8 cellular contexts compared by ENCODE assay signal in genomic region chr9:82961504-82962125, GRCh38.
A peak's percentile ranks its signal among the peaks of the same experiment; 100 is the strongest.
DNase-seq lines count a peak whose midpoint lies in the region; ATAC-seq and TF ChIP-seq lines count a peak whose summit lies in the region.

No MANE protein-coding gene starts in this region.

- H3K4me3 ChIP-seq in left lung: no peak overlapping the region

- no peaks in the 10 kb centered on the region for H3K9me3 ChIP-seq in left lung

- no peaks in the 10 kb centered on the region for H3K36me3 ChIP-seq in left lung

- H3K27me3 ChIP-seq in left lung: no peaks in the 10 kb centered on the region

- intact Hi-C loops in left lung (cut with DNase I): no loop called here

- DNase-seq in AG20443 (ENCODE audit: low spot score) (peak; percentile 85), NCI-H146 (lab: John Stamatoyannopoulos, UW) (peak; percentile 80), SW 1271 (lab: John Stamatoyannopoulos, UW) (peak; percentile 57 to 80), cerebellum (ENCODE audit: low spot score) (peak; percentile 62), left lung (peak in 1 of 2 donors; percentile 63)
- peak; percentile 17 to 50 (median 28) for DNase-seq in stimulated activated CD4-positive, alpha-beta T cell treated with anti-CD3 and anti-CD28 coated beads, TNF-alpha, amount 100 ng/mL, for 48 hours (ENCODE audit: low read depth in 3 of 3)

- peak; percentile 68 to 78 for TF ChIP-seq CTCF in left lung (IDR thresholded peaks at IDR 0.05)

- no peaks in the 10 kb centered on the region for H3K4me1 ChIP-seq in left lung

- ATAC-seq in GM18858 (IDR thresholded peaks at IDR 0.05; ENCODE audit: unreplicated experiment) (peak; percentile 94), HG02970 (IDR thresholded peaks at IDR 0.05; ENCODE audit: low FRiP score, unreplicated experiment) (peak; percentile 80), left lung (peak; percentile 100)

- H3K27ac ChIP-seq in left lung: no peak overlapping the region
